Comparison of ENCODE assay signal across 8 cellular contexts in the genomic region with DNA sequence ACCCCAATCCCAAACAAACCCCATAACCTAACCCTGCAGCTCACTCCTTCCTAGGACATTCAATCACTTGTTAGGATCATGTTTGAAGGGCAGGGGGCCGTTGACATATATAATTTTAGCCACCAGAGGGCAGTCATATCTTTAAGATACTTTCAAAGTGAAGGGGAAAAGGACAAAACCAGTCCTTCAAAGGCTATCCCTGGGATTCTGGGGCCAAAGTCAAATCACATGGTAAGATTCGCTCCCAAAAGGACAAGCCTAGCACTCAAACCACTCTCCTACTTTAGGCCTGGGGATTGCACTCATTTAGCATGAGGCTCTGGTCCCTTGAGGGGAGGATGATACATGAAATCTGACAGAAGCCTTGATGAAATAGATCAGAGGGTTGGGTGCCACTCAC. TPM values are rescaled to one million over a fixed set of nuclear protein-coding genes. Genes with fewer than 3 reads are reported as not detected.
A peak's percentile ranks its signal among the peaks of the same experiment; 100 is the strongest.
DNase-seq lines count a peak whose midpoint lies in the region; ATAC-seq and TF ChIP-seq lines count a peak whose summit lies in the region.

No MANE protein-coding gene starts in this region.

- H3K27ac Mint-ChIP-seq in activated CD8-positive, alpha-beta T cell treated with anti-CD3 and anti-CD28 coated beads for 36 hours: peak overlapping the region; percentile 65
- H3K27ac Mint-ChIP-seq in nephron: no peak overlapping the region

- H3K36me3 ChIP-seq in HCT116 (ENCODE audit: control insufficient read depth in 1 of 2, insufficient read depth in 2 of 2, low read length in 2 of 2): no peaks in the 10 kb centered on the region

- DNase-seq in COLO829 (ENCODE audit: low spot score) (peak; percentile 50), HCT116 (ENCODE audit: low read depth, low spot score) (no peak), NCI-H69 (lab: John Stamatoyannopoulos, UW) (peak; percentile 80), fibroblast of gingiva (ENCODE audit: low read depth) (peak; percentile 54), cortex of kidney (lab: John Stamatoyannopoulos, UW) (no peak)
- peak; percentile 73 for DNase-seq in activated CD8-positive, alpha-beta T cell treated with anti-CD3 and anti-CD28 coated beads for 36 hours

- ATAC-seq in HCT116: peak; percentile 65
- peak; percentile 63 for ATAC-seq in activated CD8-positive, alpha-beta T cell treated with anti-CD3 and anti-CD28 coated beads for 36 hours
- ATAC-seq in GM19467 (IDR thresholded peaks at IDR 0.05; ENCODE audit: unreplicated experiment): no peak

- TF ChIP-seq CTCF in HCT116 (IDR thresholded peaks at IDR 0.05 in 2 of 3, conservative IDR thresholded peaks at IDR 0.05 in 1 of 3; ENCODE audit: borderline replicate concordance in 1 of 3, insufficient read depth in 1 of 3, low read depth in 2 of 3, low read length in 2 of 3) (peak; percentile 57 to 85 (median 78)), nephron (IDR thresholded peaks at IDR 0.05; ENCODE audit: unreplicated experiment in 3 of 3) (peak; percentile 63 to 72 (median 65))
- TF ChIP-seq CTCF in activated CD8-positive, alpha-beta T cell treated with anti-CD3 and anti-CD28 coated beads for 36 hours (IDR thresholded peaks at IDR 0.05): peak; percentile 76

- intact Hi-C loops in HCT116 (cut with micrococcal nuclease): loop anchor here (1.0 kb wide), 3 partner anchors 64 to 509 kb away; no protein-coding TSS in a partner anchor
- intact Hi-C loops in activated CD8-positive, alpha-beta T cell treated with anti-CD3 and anti-CD28 coated beads for 36 hours (cut with micrococcal nuclease): loop anchor here (5.0 kb wide), 1 partner anchor 508 kb away; a partner anchor contains a TSS

- H3K27me3 ChIP-seq in HCT116 (ENCODE audit: insufficient read depth, low read length): no peaks in the 10 kb centered on the region

- RAD21 ChIA-PET in HCT116 (lab: Charles Lee; ENCODE audit: low non-redundant PET in 1 of 2, low total read pairs in 2 of 2, uncharacterized antibody in 2 of 2, unreplicated experiment in 2 of 2): interaction anchor here in 1 of 2 experiments (1.1 kb wide), 1 partner anchor 509 kb away, joined by 3 read pairs; no protein-coding TSS in a partner anchor

- TF ChIP-seq RAD21 in HCT116 (IDR thresholded peaks at IDR 0.05; ENCODE audit: low read depth): peak; percentile 85

- POLR2A ChIA-PET in HCT116 (lab: Charles Lee): no interaction called here
- POLR2A ChIA-PET in activated CD8-positive, alpha-beta T cell treated with anti-CD3 and anti-CD28 coated beads for 36 hours (lab: Charles Lee): interaction anchor here (1.0 to 1.4 kb wide), 2 partner anchors 25 to 26 kb away, joined by 3 to 4 read pairs; a partner anchor contains a TSS

- no peaks in the 10 kb centered on the region for H3K9me2 ChIP-seq in HCT116 (ENCODE audit: insufficient read depth)

- no peaks in the 10 kb centered on the region for H3K9me3 ChIP-seq in HCT116 (ENCODE audit: control insufficient read depth in 1 of 2, insufficient read depth in 1 of 2, low read depth in 1 of 2, low read length in 2 of 2)

- H3K4me2 ChIP-seq in HCT116 (ENCODE audit: low read length): no peak overlapping the region

- peaks cover 20 to 28% of the 10 kb centered on the region in 2 experiments for H3K4me1 ChIP-seq in HCT116 (ENCODE audit: control insufficient read depth in 1 of 2, insufficient read depth in 2 of 2, low read length in 2 of 2)

- H2AFZ ChIP-seq in HCT116 (ENCODE audit: low read depth, low read length, poor library complexity, severe bottlenecking): no peak overlapping the region

- no peak for TF ChIP-seq POLR2A in HCT116 (IDR thresholded peaks at IDR 0.05; ENCODE audit: borderline replicate concordance, extremely low read depth, insufficient read depth, insufficient read length)

- no peaks in the 10 kb centered on the region for H3K27me3 Mint-ChIP-seq in activated CD8-positive, alpha-beta T cell treated with anti-CD3 and anti-CD28 coated beads for 36 hours
- no peaks in the 10 kb centered on the region for H3K27me3 Mint-ChIP-seq in nephron (ENCODE audit: low read depth)

- H3K9ac ChIP-seq in HCT116 (ENCODE audit: low read length): no peak overlapping the region

- H3K36me3 Mint-ChIP-seq in activated CD8-positive, alpha-beta T cell treated with anti-CD3 and anti-CD28 coated beads for 36 hours (ENCODE audit: low read depth): no peaks in the 10 kb centered on the region
- H3K36me3 Mint-ChIP-seq in nephron (ENCODE audit: low read depth): no peaks in the 10 kb centered on the region

- no peaks in the 10 kb centered on the region for H3K9me3 Mint-ChIP-seq in activated CD8-positive, alpha-beta T cell treated with anti-CD3 and anti-CD28 coated beads for 36 hours
- H3K9me3 Mint-ChIP-seq in nephron: no peaks in the 10 kb centered on the region

- no peak overlapping the region for H3K4me3 Mint-ChIP-seq in activated CD8-positive, alpha-beta T cell treated with anti-CD3 and anti-CD28 coated beads for 36 hours
- no peak overlapping the region for H3K4me3 Mint-ChIP-seq in nephron

- CTCF ChIA-PET in HCT116 (lab: Charles Lee): interaction anchor here (0.6 to 3.6 kb wide), 7 partner anchors 10 to 509 kb away, joined by 3 to 25 read pairs (median 3); a partner anchor contains a TSS
- CTCF ChIA-PET in activated CD8-positive, alpha-beta T cell treated with anti-CD3 and anti-CD28 coated beads for 36 hours (lab: Charles Lee): interaction anchor here (0.6 to 7.4 kb wide), 27 partner anchors 9 to 513 kb away, joined by 3 to 61 read pairs (median 4); a partner anchor contains a TSS

- H4K20me1 ChIP-seq in HCT116 (ENCODE audit: insufficient read depth): no peaks in the 10 kb centered on the region

- H3K79me2 ChIP-seq in HCT116 (ENCODE audit: insufficient read depth, low read length): no peaks in the 10 kb centered on the region

- no peak overlapping the region for H3K27ac ChIP-seq in HCT116 (ENCODE audit: low read depth, low read length)

- no TSS peak for BruUV-seq in HCT116 (replicated peaks; lab: Mats Ljungman, UMichigan)

- peaks cover 30% of the 10 kb centered on the region for H3K4me1 Mint-ChIP-seq in activated CD8-positive, alpha-beta T cell treated with anti-CD3 and anti-CD28 coated beads for 36 hours (ENCODE audit: low read depth)
- peaks cover 22% of the 10 kb centered on the region for H3K4me1 Mint-ChIP-seq in nephron

- H3K4me3 ChIP-seq in HCT116 (replicated peaks in 1 of 2; ENCODE audit: low read depth in 1 of 2, low read length in 2 of 2): no peak overlapping the region

TF ChIP-seq in HCT116, 20 proteins besides CTCF, POLR2A, EP300 and RAD21:
- TF ChIP-seq, protein P1, sequence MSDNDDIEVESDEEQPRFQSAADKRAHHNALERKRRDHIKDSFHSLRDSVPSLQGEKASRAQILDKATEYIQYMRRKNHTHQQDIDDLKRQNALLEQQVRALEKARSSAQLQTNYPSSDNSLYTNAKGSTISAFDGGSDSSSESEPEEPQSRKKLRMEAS (IDR thresholded peaks at IDR 0.05): 0 out of 2 replicates have a peak, but pooled peaks have one; percentile 13
- TF ChIP-seq, protein P2, sequence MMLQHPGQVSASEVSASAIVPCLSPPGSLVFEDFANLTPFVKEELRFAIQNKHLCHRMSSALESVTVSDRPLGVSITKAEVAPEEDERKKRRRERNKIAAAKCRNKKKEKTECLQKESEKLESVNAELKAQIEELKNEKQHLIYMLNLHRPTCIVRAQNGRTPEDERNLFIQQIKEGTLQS (IDR thresholded peaks at IDR 0.05): no peak

RNA-seq across cellular contexts. Expression of a gene that starts 44.6 kb away (rescaled TPM):
- 46.2 TPM for total RNA-seq in HCT116 (2021; ENCODE audit: unreplicated experiment)
- 23.8 and 39.9 TPM in 2 replicates for polyA plus RNA-seq in HCT116 (2012)
- 10 to 100 TPM; 57.9 to 61.0 TPM for total RNA-seq in activated CD8-positive, alpha-beta T cell treated with anti-CD3 and anti-CD28 coated beads for 36 hours

RNA-seq across cellular contexts. Expression of a gene that starts 50.7 kb away (rescaled TPM):
- total RNA-seq in HCT116 (2021; ENCODE audit: unreplicated experiment): 563 TPM
- polyA plus RNA-seq in HCT116 (2012): 437 and 495 TPM in 2 replicates
- total RNA-seq in activated CD8-positive, alpha-beta T cell treated with anti-CD3 and anti-CD28 coated beads for 36 hours: 100 to 1,000 TPM; 476 to 489 TPM

Comparison
In these comparisons a context has a peak if more than half of its experiments do, and no peak if none do; other contexts are left out.
1. DNase-seq: peak in COLO829 (single experiment), NCI-H69 (single experiment), activated CD8-positive, alpha-beta T cell treated with anti-CD3 and anti-CD28 coated beads for 36 hours (single experiment) and fibroblast of gingiva (single experiment); none in HCT116 (single experiment) and cortex of kidney (single experiment).
2. Peak in every context shown above with its lines, with median percentiles within 50 percentile points of each other: CTCF ChIP-seq.